8 cellular contexts compared by ENCODE assay signal in genomic region chr11:83159901-83160865, GRCh38. TPM values are rescaled to one million over a fixed set of nuclear protein-coding genes. Genes with fewer than 3 reads are reported as not detected.
DNase-seq lines count a peak whose midpoint lies in the region; ATAC-seq and TF ChIP-seq lines count a peak whose summit lies in the region.

No MANE protein-coding gene starts in this region.

- H3K27ac Mint-ChIP-seq in Calu3 (ENCODE audit: unreplicated experiment): peak overlapping the region; percentile 88

- DNase-seq in Calu3 (peak; percentile 34), MV-4-11 (lab: John Stamatoyannopoulos, UW) (peak; percentile 14), caudate nucleus (lab: John Stamatoyannopoulos, UW) (peak in 4 of 61 donors; percentile 2 to 5 (median 4)), activated gamma-delta T cell treated with Interleukin-2 at 50 U/mL for 16 hours (no peak), cerebellum (ENCODE audit: low spot score) (no peak)

- no peak for ATAC-seq in GM21447 (IDR thresholded peaks at IDR 0.05; ENCODE audit: unreplicated experiment)
- ATAC-seq in HG03045 (IDR thresholded peaks at IDR 0.05; ENCODE audit: unreplicated experiment): no peak

- H3K4me3 Mint-ChIP-seq in Calu3 (ENCODE audit: low read depth, unreplicated experiment): peak overlapping the region; percentile 96

- TF ChIP-seq CTCF in Calu3 (IDR thresholded peaks at IDR 0.05; ENCODE audit: unreplicated experiment): no peak

- H3K9me3 ChIP-seq in mucosa of rectum (ENCODE audit: control insufficient read depth in 2 of 2, low read length in 2 of 2): no peaks in the 10 kb centered on the region

- no peaks in the 10 kb centered on the region for H3K9me3 Mint-ChIP-seq in Calu3 (ENCODE audit: low read depth, unreplicated experiment)

- H3K9ac ChIP-seq in mucosa of rectum (ENCODE audit: low read depth in 1 of 2, low read length in 2 of 2): peak overlapping the region; percentile 99 to 100

- peaks cover 13 to 19% of the 10 kb centered on the region in 2 donors for H3K36me3 ChIP-seq in mucosa of rectum (ENCODE audit: control insufficient read depth in 2 of 2, insufficient read depth in 2 of 2, low read length in 2 of 2)

- H3K27ac ChIP-seq in caudate nucleus (ENCODE audit: low read depth, low read length) (peak overlapping the region; percentile 30), mucosa of rectum (ENCODE audit: low read depth in 2 of 2, low read length in 2 of 2) (peak overlapping the region; percentile 45 to 52)

- H3K4me1 Mint-ChIP-seq in Calu3 (ENCODE audit: low read depth, unreplicated experiment): no peaks in the 10 kb centered on the region

- peaks cover 63% of the 10 kb centered on the region for H3K36me3 Mint-ChIP-seq in Calu3 (ENCODE audit: insufficient read depth, unreplicated experiment)

- peaks cover 20 to 27% of the 10 kb centered on the region in 2 donors for H3K4me1 ChIP-seq in mucosa of rectum (ENCODE audit: control insufficient read depth in 2 of 2, insufficient read depth in 2 of 2, low read length in 2 of 2)

- CTCF ChIA-PET in Calu3 (lab: Charles Lee): interaction anchor here (0.7 kb wide), 1 partner anchor 252 kb away, joined by 7 read pairs; no protein-coding TSS in a partner anchor

- no peaks in the 10 kb centered on the region for H3K27me3 ChIP-seq in mucosa of rectum (ENCODE audit: control insufficient read depth in 2 of 2, insufficient read depth in 2 of 2, low read length in 2 of 2)

- no TSS peak for BruUV-seq in Calu3 (replicated peaks; lab: Mats Ljungman, UMichigan)

- intact Hi-C loops in Calu3 (cut with micrococcal nuclease; ENCODE audit: unreplicated experiment): loop anchor here (5.0 to 10.0 kb wide), 3 partner anchors 68 to 255 kb away; partner anchors contain the start of genes DDIAS, PRCP and RAB30

- no peaks in the 10 kb centered on the region for H3K27me3 Mint-ChIP-seq in Calu3 (ENCODE audit: unreplicated experiment)

- H3K4me3 ChIP-seq in mucosa of rectum (ENCODE audit: low read length in 2 of 2): peak overlapping the region; percentile 97 to 99

RNA-seq across cellular contexts. Expression of gene PCF11, which starts 3.3 kb away (rescaled TPM):
- total RNA-seq in Calu3 (2022) (45.0 and 48.8 TPM in 2 replicates), cerebellum (75.7 TPM)

RNA-seq across cellular contexts. Expression of gene ANKRD42, which starts 33.3 kb away (rescaled TPM):
- total RNA-seq in Calu3 (2022): 5.2 and 5.6 TPM in 2 replicates
- 9.3 TPM for total RNA-seq in cerebellum

Comparison
In these comparisons a context has a peak if more than half of its experiments do, and no peak if none do; other contexts are left out.
1. DNase-seq: peak in Calu3 (single experiment) and MV-4-11 (single experiment); none in activated gamma-delta T cell treated with Interleukin-2 at 50 U/mL for 16 hours (single experiment) and cerebellum (single experiment).